ENCODE assay signal across 9 cellular contexts in the genomic region with DNA sequence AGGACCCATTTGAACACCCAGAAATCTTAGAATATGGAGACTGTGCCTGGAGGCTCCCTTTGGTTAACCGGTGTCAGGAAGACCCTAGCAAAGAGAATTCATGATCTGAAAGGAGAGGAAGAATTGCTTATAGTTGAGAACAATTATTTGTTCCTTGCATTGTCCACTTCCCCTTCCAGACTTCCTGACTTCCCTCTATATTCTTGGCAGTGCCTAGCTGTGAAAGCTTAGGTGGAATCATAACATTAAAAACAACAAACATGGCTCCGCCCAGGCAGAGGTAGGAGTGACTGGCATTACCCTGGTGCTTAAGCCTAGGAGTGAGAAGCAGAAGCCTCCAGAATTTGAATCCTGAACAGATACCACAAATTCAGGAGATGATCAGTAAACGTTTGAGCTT.
A peak's percentile ranks its signal among the peaks of the same experiment; 100 is the strongest.
DNase-seq lines count a peak whose midpoint lies in the region; ATAC-seq and TF ChIP-seq lines count a peak whose summit lies in the region.
"Had no signal": no experiment of that assay in that cellular context is flagged by ENCODE, and none has a peak within 500 bp of the region (broad histone marks: within the 10 kb centered on the region; RNA-seq: fewer than 3 reads in every experiment).

No MANE protein-coding gene starts in this region.

- no peaks in the 10 kb centered on the region for H3K27me3 Mint-ChIP-seq in stimulated activated naive CD8-positive, alpha-beta T cell treated with anti-CD3 and anti-CD28 coated beads, Interleukin-15, Interleukin-2, amounts not matched to agents 100 ng/mL and 50 ng/mL, for 24 hours

- DNase-seq in stimulated activated naive CD8-positive, alpha-beta T cell treated with anti-CD3 and anti-CD28 coated beads, Interleukin-15, Interleukin-2, amounts not matched to agents 100 U/mL and 50 U/mL, for 24 hours, result no peak
- DNase-seq in fibroblast of pulmonary artery (ENCODE audit: low read depth), result no peak
- DNase-seq in NCI-H2029 (lab: John Stamatoyannopoulos, UW), result no peak
- DNase-seq: SW 1271 had no signal

- H3K9me3 Mint-ChIP-seq in stimulated activated naive CD8-positive, alpha-beta T cell treated with anti-CD3 and anti-CD28 coated beads, Interleukin-15, Interleukin-2, amounts not matched to agents 100 ng/mL and 50 ng/mL, for 24 hours, result no peaks in the 10 kb centered on the region

- peaks cover 50% of the 10 kb centered on the region for H3K4me1 Mint-ChIP-seq in stimulated activated naive CD8-positive, alpha-beta T cell treated with anti-CD3 and anti-CD28 coated beads, Interleukin-15, Interleukin-2, amounts not matched to agents 100 ng/mL and 50 ng/mL, for 24 hours (ENCODE audit: low read depth)

- peak overlapping the region; percentile 2 for H3K27ac Mint-ChIP-seq in stimulated activated naive CD8-positive, alpha-beta T cell treated with anti-CD3 and anti-CD28 coated beads, Interleukin-15, Interleukin-2, amounts not matched to agents 100 ng/mL and 50 ng/mL, for 24 hours

- H3K36me3 Mint-ChIP-seq in stimulated activated naive CD8-positive, alpha-beta T cell treated with anti-CD3 and anti-CD28 coated beads, Interleukin-15, Interleukin-2, amounts not matched to agents 100 ng/mL and 50 ng/mL, for 24 hours (ENCODE audit: low read depth), result peaks cover 36% of the 10 kb centered on the region

- ATAC-seq in stimulated activated naive CD8-positive, alpha-beta T cell treated with anti-CD3 and anti-CD28 coated beads, Interleukin-15, Interleukin-2, amounts not matched to agents 100 U/mL and 50 U/mL, for 24 hours, result no peak
- ATAC-seq in GM21360 (IDR thresholded peaks at IDR 0.05; ENCODE audit: unreplicated experiment) (no peak), HG03571 (IDR thresholded peaks at IDR 0.05; ENCODE audit: unreplicated experiment) (no peak), GM21825 (IDR thresholded peaks at IDR 0.05; ENCODE audit: unreplicated experiment) (no peak)

- peak overlapping the region; percentile 95 for H3K4me3 Mint-ChIP-seq in stimulated activated naive CD8-positive, alpha-beta T cell treated with anti-CD3 and anti-CD28 coated beads, Interleukin-15, Interleukin-2, amounts not matched to agents 100 ng/mL and 50 ng/mL, for 24 hours

- H3K4me3 ChIP-seq in WI38 (ENCODE audit: low read depth, low read length) (peak overlapping the region; percentile 86), fibroblast of pulmonary artery (replicated peaks; ENCODE audit: low read depth, low read length) (peak overlapping the region; percentile 83)

- TF ChIP-seq CTCF in WI38 (IDR thresholded peaks at IDR 0.05; ENCODE audit: low read depth, low read length) (no peak), fibroblast of pulmonary artery (IDR thresholded peaks at IDR 0.05; ENCODE audit: low read length, missing control alignments) (no peak)
